In the genomic region with DNA sequence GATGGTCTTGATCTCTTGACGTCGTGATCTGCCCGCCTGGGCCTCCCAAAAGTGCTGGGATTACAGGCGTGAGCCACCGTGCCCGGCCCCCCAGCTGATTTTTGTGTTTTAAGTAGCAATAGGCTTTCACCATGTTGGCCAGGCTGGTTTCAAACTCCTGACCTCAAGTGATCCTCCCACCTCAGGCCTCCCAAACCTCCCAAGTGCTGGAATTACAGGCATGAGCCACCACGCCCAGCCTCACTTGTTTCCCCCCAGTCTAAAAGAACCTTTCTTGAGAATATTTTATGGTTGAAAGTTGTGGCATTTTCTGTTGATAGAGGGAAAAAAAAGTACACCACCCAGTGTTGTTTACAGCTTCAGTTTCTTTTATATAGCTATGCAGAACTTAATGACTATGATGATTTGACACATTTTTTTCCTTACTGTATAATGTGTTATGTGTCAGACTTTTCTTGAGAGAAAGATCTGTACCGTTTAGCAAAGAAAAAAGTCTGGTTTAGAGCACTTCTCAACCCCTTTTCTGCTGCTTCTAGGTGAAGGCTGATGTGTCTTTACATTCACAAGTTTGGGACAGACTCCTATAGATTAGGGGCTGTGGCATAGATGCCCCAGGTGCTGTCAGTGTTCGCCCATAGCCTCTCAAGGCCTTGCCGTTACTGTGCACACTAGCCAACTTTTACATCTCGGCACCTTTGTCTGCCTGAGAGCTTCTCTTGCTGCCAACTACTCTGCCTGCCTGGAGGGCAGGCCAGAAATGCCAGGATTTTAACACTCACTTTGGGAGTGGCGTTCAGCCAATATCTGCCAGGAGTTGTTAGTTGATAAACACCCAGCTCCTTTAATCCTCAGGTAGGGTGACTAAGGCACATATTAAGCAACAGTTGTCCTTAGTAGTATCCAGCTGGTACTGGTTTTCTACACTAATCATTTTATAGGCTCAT, we compare ENCODE assay signal across 11 cellular contexts. TPM values are rescaled to one million over a fixed set of nuclear protein-coding genes. Genes with fewer than 3 reads are reported as not detected.
DNase-seq lines count a peak whose midpoint lies in the region; ATAC-seq and TF ChIP-seq lines count a peak whose summit lies in the region.
"Had no signal": no experiment of that assay in that cellular context is flagged by ENCODE, and none has a peak within 500 bp of the region (broad histone marks: within the 10 kb centered on the region; RNA-seq: fewer than 3 reads in every experiment).

No MANE protein-coding gene starts in this region.

- H3K4me3 ChIP-seq in right cardiac atrium (ENCODE audit: low read length), result no peak overlapping the region
- no peak overlapping the region for H3K4me3 ChIP-seq in upper lobe of left lung

- H3K36me3 Mint-ChIP-seq in endothelial cell (ENCODE audit: low read depth, unreplicated experiment), result no peaks in the 10 kb centered on the region

- H3K27me3 Mint-ChIP-seq in endothelial cell (ENCODE audit: unreplicated experiment), result no peaks in the 10 kb centered on the region

- WGBS in right cardiac atrium, result 84% methylated on average over 12 of the region's 12 CpGs
- 83 to 85% methylated on average over 11 to 12 of the region's 12 CpGs for WGBS in upper lobe of left lung, 2 donors

- peak in 1 of 4 donors; percentile 45 for TF ChIP-seq EP300 in upper lobe of left lung (IDR thresholded peaks at IDR 0.05)

- peak overlapping the region; percentile 27; the same call in 1 of the 2 replicates for H3K27ac ChIP-seq in VCaP
- no peak overlapping the region for H3K27ac ChIP-seq in right cardiac atrium (ENCODE audit: low read length)
- H3K27ac ChIP-seq in upper lobe of left lung, result peak overlapping the region in 3 of 4 donors; percentile 53 to 76 (median 64)
- H3K27ac ChIP-seq: KMS-11, parathyroid adenoma had no signal

- intact Hi-C loops in Right ventricle myocardium superior (cut with DNase I), result no loop called here
- intact Hi-C loops in cardiac septum (cut with DNase I), result no loop called here
- intact Hi-C loops in right cardiac atrium (cut with DNase I), result no loop called here

- H3K9me3 ChIP-seq in right cardiac atrium (ENCODE audit: control insufficient read depth, low read length), result no peaks in the 10 kb centered on the region
- no peaks in the 10 kb centered on the region for H3K9me3 ChIP-seq in upper lobe of left lung

- ATAC-seq in Right ventricle myocardium superior (ENCODE audit: poor library complexity) (peak; percentile 97), right cardiac atrium (peak; percentile 46 to 66), upper lobe of left lung (ENCODE audit: low FRiP score in 2 of 2) (peak; percentile 50 to 90), HG03442 (IDR thresholded peaks at IDR 0.05; ENCODE audit: unreplicated experiment) (no peak), GM18498 (IDR thresholded peaks at IDR 0.05; ENCODE audit: unreplicated experiment) (no peak)
- ATAC-seq: activated naive CD4-positive, alpha-beta T cell treated with anti-CD3 and anti-CD28 coated beads, Interleukin-2, amount 50 U/mL, for 72 hours had no signal

- no peaks in the 10 kb centered on the region for H3K9me3 Mint-ChIP-seq in endothelial cell (ENCODE audit: unreplicated experiment)

- H3K27ac Mint-ChIP-seq in endothelial cell (ENCODE audit: unreplicated experiment), result no peak overlapping the region

- H3K4me1 ChIP-seq in right cardiac atrium (ENCODE audit: control insufficient read depth, insufficient read depth, low read length), result peaks cover 3% of the 10 kb centered on the region
- H3K4me1 ChIP-seq in upper lobe of left lung, result peaks cover 0 to 5% (median 0%) of the 10 kb centered on the region in 4 donors
- H3K4me1 ChIP-seq: parathyroid adenoma had no signal

- TF ChIP-seq POLR2A in upper lobe of left lung (IDR thresholded peaks at IDR 0.05), result no peak

- H3K27me3 ChIP-seq in right cardiac atrium (ENCODE audit: control insufficient read depth, insufficient read depth), result no peaks in the 10 kb centered on the region
- H3K27me3 ChIP-seq in upper lobe of left lung, result no peaks in the 10 kb centered on the region

- peaks cover 0 to 5% (median 2%) of the 10 kb centered on the region in 4 donors for H3K36me3 ChIP-seq in upper lobe of left lung

- H3K4me3 Mint-ChIP-seq in endothelial cell (ENCODE audit: unreplicated experiment), result no peak overlapping the region

- DNase-seq in Right ventricle myocardium superior, result no peak
- DNase-seq in cardiac septum (ENCODE audit: low spot score), result no peak
- DNase-seq in right cardiac atrium, result peak in 2 of 3 donors; percentile 19 to 47
- DNase-seq in upper lobe of left lung, result peak in 1 of 2 donors; percentile 86
- DNase-seq in endothelial cell (ENCODE audit: low spot score), result no peak

- TF ChIP-seq CTCF in VCaP (conservative IDR thresholded peaks at IDR 0.05) (no peak), upper lobe of left lung (IDR thresholded peaks at IDR 0.05) (no peak), endothelial cell (IDR thresholded peaks at IDR 0.05; ENCODE audit: unreplicated experiment) (no peak)

- no peaks in the 10 kb centered on the region for H3K4me1 Mint-ChIP-seq in endothelial cell (ENCODE audit: unreplicated experiment)

RNA-seq across cellular contexts. Expression of a gene that starts 33.0 kb away (rescaled TPM):
- total RNA-seq in Right ventricle myocardium superior (not detected), cardiac septum (not detected), right cardiac atrium (under 1 TPM in 2 of 4 donors, not detected in 2; 0.17 to 0.34 TPM), upper lobe of left lung (not detected), endothelial cell (ENCODE audit: unreplicated experiment) (not detected)
- 0.48 TPM for polyA plus RNA-seq in right cardiac atrium
- total RNA-seq: activated naive CD4-positive, alpha-beta T cell treated with anti-CD3 and anti-CD28 coated beads, Interleukin-2, amount 50 U/mL, for 72 hours had no signal

RNA-seq across cellular contexts. Expression of a gene that starts 47.6 kb away (rescaled TPM):
- total RNA-seq in Right ventricle myocardium superior (22.3 TPM), cardiac septum (20.2 TPM), right cardiac atrium (10 to 100 TPM; 13.6 to 18.1 (median 16.2) TPM), upper lobe of left lung (10 to 100 TPM; 10.2 to 29.3 (median 18.2) TPM), endothelial cell (ENCODE audit: unreplicated experiment) (13.6 TPM)
- polyA plus RNA-seq in right cardiac atrium, result 19.8 TPM

Comparison
In these comparisons a context has a peak if more than half of its experiments do, and no peak if none do; other contexts are left out.
1. DNase-seq: peak in right cardiac atrium (2 of 3); none in Right ventricle myocardium superior (single experiment), cardiac septum (single experiment) and endothelial cell (single experiment).
2. ATAC-seq: peak in Right ventricle myocardium superior (single experiment), right cardiac atrium (2 of 2) and upper lobe of left lung (2 of 2); none in HG03442 (single experiment) and GM18498 (single experiment).